ENCODE assay signal across 8 cellular contexts in genomic region chr20:47196091-47197081, GRCh38.
DNase-seq lines count a peak whose midpoint lies in the region; ATAC-seq and TF ChIP-seq lines count a peak whose summit lies in the region.

No MANE protein-coding gene starts in this region.

- H3K9me3 Mint-ChIP-seq in activated T-helper 17 cell treated with anti-CD3 and anti-CD28 coated beads, Interleukin-2, amount 50 U/mL, for 72 hours: no peaks in the 10 kb centered on the region

- peak overlapping the region; percentile 17 for H3K4me3 Mint-ChIP-seq in activated T-helper 17 cell treated with anti-CD3 and anti-CD28 coated beads, Interleukin-2, amount 50 U/mL, for 72 hours

- H3K4me3 ChIP-seq in fibroblast of villous mesenchyme (ENCODE audit: low read depth, low read length): no peak overlapping the region

- no peak overlapping the region for H3K27ac ChIP-seq in substantia nigra (ENCODE audit: low read depth, low read length, poor library complexity, severe bottlenecking)

- DNase-seq in EL: peak; percentile 68
- peak; percentile 99 for DNase-seq in HuH-7.5 (ENCODE audit: low spot score)
- DNase-seq in RPMI8226: peak; percentile 79
- peak; percentile 71 for DNase-seq in fibroblast of villous mesenchyme (ENCODE audit: low read depth)
- peak in 43 of 56 donors; percentile 5 to 79 (median 33) for DNase-seq in nucleus accumbens (lab: John Stamatoyannopoulos, UW)
- DNase-seq in substantia nigra (lab: John Stamatoyannopoulos, UW): peak in 38 of 49 donors; percentile 3 to 70 (median 29)

- peak overlapping the region; percentile 65 for H3K27ac Mint-ChIP-seq in activated T-helper 17 cell treated with anti-CD3 and anti-CD28 coated beads, Interleukin-2, amount 50 U/mL, for 72 hours

- H3K27me3 Mint-ChIP-seq in activated T-helper 17 cell treated with anti-CD3 and anti-CD28 coated beads, Interleukin-2, amount 50 U/mL, for 72 hours: peaks cover 3% of the 10 kb centered on the region

- peak; percentile 92 for TF ChIP-seq CTCF in fibroblast of villous mesenchyme (IDR thresholded peaks at IDR 0.05; ENCODE audit: insufficient read depth, low read depth, low read length)

- peaks cover 10% of the 10 kb centered on the region for H3K4me1 Mint-ChIP-seq in activated T-helper 17 cell treated with anti-CD3 and anti-CD28 coated beads, Interleukin-2, amount 50 U/mL, for 72 hours

- peak; percentile 23 for ATAC-seq in activated T-helper 17 cell treated with anti-CD3 and anti-CD28 coated beads, Interleukin-2, amount 50 U/mL, for 72 hours (replicated peaks)
- no peak for ATAC-seq in GM18517 (IDR thresholded peaks at IDR 0.05; ENCODE audit: unreplicated experiment)

- H3K36me3 Mint-ChIP-seq in activated T-helper 17 cell treated with anti-CD3 and anti-CD28 coated beads, Interleukin-2, amount 50 U/mL, for 72 hours (ENCODE audit: low read depth): no peaks in the 10 kb centered on the region

Comparison
In these comparisons a context has a peak if more than half of its experiments do, and no peak if none do; other contexts are left out.
1. DNase-seq: peak in every context shown above with its lines; median percentile 99 in HuH-7.5; 79 in RPMI8226; 71 in fibroblast of villous mesenchyme; 68 in EL; 33 in nucleus accumbens; 29 in substantia nigra.